24 cellular contexts compared by ENCODE assay signal in genomic region chr3:146047485-146047884, GRCh38.
A peak's percentile ranks its signal among the peaks of the same experiment; 100 is the strongest.
DNase-seq lines count a peak whose midpoint lies in the region; ATAC-seq, FAIRE-seq and TF ChIP-seq lines count a peak whose summit lies in the region.
"Had no signal": no experiment of that assay in that cellular context is flagged by ENCODE, and none has a peak within 500 bp of the region (broad histone marks: within the 10 kb centered on the region; RNA-seq: fewer than 3 reads in every experiment).

No MANE protein-coding gene starts in this region.

- ATAC-seq in A549 (no peak), K562 (no peak), HG02938 (IDR thresholded peaks at IDR 0.05; ENCODE audit: unreplicated experiment) (no peak)
- ATAC-seq: GM12878 had no signal

- no peak for TF ChIP-seq EP300 in A549 (IDR thresholded peaks at IDR 0.05)
- TF ChIP-seq EP300 in K562 (IDR thresholded peaks at IDR 0.05; ENCODE audit: low read length) = no peak

- no peak overlapping the region for H3K9ac ChIP-seq in K562 (ENCODE audit: insufficient read depth in 1 of 2, low read depth in 2 of 2, low read length in 2 of 2)
- H3K9ac ChIP-seq: BLaER1 treated with 17β-estradiol and CSF1 and Interleukin-3, amounts not matched to agents 10 nM and 100 nM had no signal

- H3K27ac ChIP-seq in A549 = no peak overlapping the region
- H3K27ac ChIP-seq in K562 (ENCODE audit: extremely low read depth, low read depth, low read length) = no peak overlapping the region
- H3K27ac ChIP-seq: BLaER1 treated with 17β-estradiol and CSF1 and Interleukin-3, amounts not matched to agents 10 nM and 100 nM; C4-2B had no signal

- DNase-seq in A549 (ENCODE audit: low read depth in 1 of 2, low spot score in 1 of 2) = no peak
- DNase-seq in CD1c-positive myeloid dendritic cell (ENCODE audit: extremely low spot score) = peak; percentile 1
- DNase-seq in K562 (ENCODE audit: extremely low read depth in 1 of 4, low spot score in 3 of 4) = no peak
- no peak for DNase-seq in activated naive CD4-positive, alpha-beta T cell treated with anti-CD3 and anti-CD28 coated beads for 36 hours
- DNase-seq: 8988T; AML-193; CD4-positive, alpha-beta memory T cell; CD4-positive, CD25-positive, alpha-beta regulatory T cell; CD8-positive, alpha-beta memory T cell; COR-L47; DMS 273 treated with DMSO at 0.1 percent for 48 hours; DMS153; DMS53; DMS79; DND-41; EL; GDM1 had no signal

- H3K27me3 ChIP-seq in K562 (ENCODE audit: control insufficient read depth in 2 of 2, insufficient read depth in 2 of 2, low read length in 2 of 2) = no peaks in the 10 kb centered on the region
- H3K27me3 ChIP-seq: BLaER1 treated with 17β-estradiol and CSF1 and Interleukin-3, amounts not matched to agents 10 nM and 100 nM had no signal

- 81% methylated on average over 1 of the region's 1 CpG for WGBS in A549 (ENCODE audit: missing lambda C conversion rate)
- 0% methylated on average over 1 of the region's 1 CpG for WGBS in K562 (ENCODE audit: insufficient coverage, low coverage, missing lambda C conversion rate)

- no peaks in the 10 kb centered on the region for H3K9me3 ChIP-seq in A549
- H3K9me3 ChIP-seq in K562 (replicated peaks; ENCODE audit: control insufficient read depth, insufficient read depth, low read depth, low read length) = no peaks in the 10 kb centered on the region

- POLR2A ChIA-PET in A549 (lab: Yijun Ruan, JAX) = no interaction called here
- POLR2A ChIA-PET in K562 (lab: Yijun Ruan, JAX) = no interaction called here

- CTCF ChIA-PET in A549 (lab: Yijun Ruan, JAX) (no interaction called here), K562 (lab: Yijun Ruan, JAX; ENCODE audit: low intra/inter-chr PET ratio) (no interaction called here)
- CTCF ChIA-PET in activated naive CD4-positive, alpha-beta T cell treated with anti-CD3 and anti-CD28 coated beads for 36 hours (lab: Charles Lee) = no interaction called here

- no peak for TF ChIP-seq CTCF in A549 (IDR thresholded peaks at IDR 0.05)
- TF ChIP-seq CTCF in K562 (IDR thresholded peaks at IDR 0.05 in 2 of 3, conservative IDR thresholded peaks at IDR 0.05 in 1 of 3; ENCODE audit: insufficient read depth in 2 of 3, low read depth in 1 of 3, low read length in 3 of 3) = no peak

- H3K36me3 Mint-ChIP-seq in activated naive CD4-positive, alpha-beta T cell treated with anti-CD3 and anti-CD28 coated beads for 36 hours (ENCODE audit: low read depth) = no peaks in the 10 kb centered on the region
- H3K36me3 Mint-ChIP-seq: CD4-positive, alpha-beta memory T cell; CD4-positive, CD25-positive, alpha-beta regulatory T cell; CD8-positive, alpha-beta memory T cell had no signal

- FAIRE-seq in A549 (lab: Jason Lieb, UNC) (no peak), K562 (lab: Jason Lieb, UNC) (no peak)
- FAIRE-seq: GM12878, GM12892, GM18507 had no signal

- TF ChIP-seq RAD21 in A549 (conservative IDR thresholded peaks at IDR 0.05 in 1 of 2, IDR thresholded peaks at IDR 0.05 in 1 of 2) (no peak), K562 (CRISPR knock-in tag; conservative IDR thresholded peaks at IDR 0.05 in 1 of 2, IDR thresholded peaks at IDR 0.05 in 1 of 2) (no peak)

- H3K4me1 Mint-ChIP-seq in activated naive CD4-positive, alpha-beta T cell treated with anti-CD3 and anti-CD28 coated beads for 36 hours (ENCODE audit: low read depth) = no peaks in the 10 kb centered on the region
- H3K4me1 Mint-ChIP-seq: B cell; CD4-positive, alpha-beta memory T cell; CD4-positive, CD25-positive, alpha-beta regulatory T cell; CD8-positive, alpha-beta memory T cell had no signal

- no peaks in the 10 kb centered on the region for H3K9me3 Mint-ChIP-seq in activated naive CD4-positive, alpha-beta T cell treated with anti-CD3 and anti-CD28 coated beads for 36 hours

- no peaks in the 10 kb centered on the region for H3K9me1 ChIP-seq in K562 (ENCODE audit: control insufficient read depth, insufficient read depth, low read length)

- TF ChIP-seq POLR2A in A549 (IDR thresholded peaks at IDR 0.05; ENCODE audit: low read length) = no peak
- TF ChIP-seq POLR2A in K562 (conservative IDR thresholded peaks at IDR 0.05) = no peak

- no peaks in the 10 kb centered on the region for H3K79me2 ChIP-seq in K562 (ENCODE audit: control insufficient read depth, insufficient read depth, low read length)

- in situ Hi-C loops in K562 (cut with MboI) = no loop called here

- H3K4me3 Mint-ChIP-seq in activated naive CD4-positive, alpha-beta T cell treated with anti-CD3 and anti-CD28 coated beads for 36 hours = no peak overlapping the region
- H3K4me3 Mint-ChIP-seq: B cell; CD4-positive, alpha-beta memory T cell; CD4-positive, CD25-positive, alpha-beta regulatory T cell; CD8-positive, alpha-beta memory T cell had no signal

- no peaks in the 10 kb centered on the region for H4K20me1 ChIP-seq in K562 (replicated peaks; ENCODE audit: control insufficient read depth, insufficient read depth, low read length)
- H4K20me1 ChIP-seq: BLaER1 treated with 17β-estradiol and CSF1 and Interleukin-3, amounts not matched to agents 10 nM and 100 nM had no signal

- no peaks in the 10 kb centered on the region for H3K27me3 Mint-ChIP-seq in activated naive CD4-positive, alpha-beta T cell treated with anti-CD3 and anti-CD28 coated beads for 36 hours (ENCODE audit: low read depth)
- H3K27me3 Mint-ChIP-seq: B cell; CD4-positive, alpha-beta memory T cell; CD4-positive, CD25-positive, alpha-beta regulatory T cell; CD8-positive, alpha-beta memory T cell had no signal

- no peaks in the 10 kb centered on the region for H3K36me3 ChIP-seq in K562 (ENCODE audit: control insufficient read depth, insufficient read depth, low read length)
- H3K36me3 ChIP-seq: BLaER1 treated with 17β-estradiol and CSF1 and Interleukin-3, amounts not matched to agents 10 nM and 100 nM had no signal

- H3K4me3 ChIP-seq in A549 (no peak overlapping the region), K562 (no peak overlapping the region)
- H3K4me3 ChIP-seq: BLaER1 treated with 17β-estradiol and CSF1 and Interleukin-3, amounts not matched to agents 10 nM and 100 nM; GM12878 had no signal

- H3K4me1 ChIP-seq in A549 (no peaks in the 10 kb centered on the region), K562 (replicated peaks in 1 of 2; ENCODE audit: control insufficient read depth in 2 of 2, insufficient read depth in 2 of 2, low read length in 2 of 2) (no peaks in the 10 kb centered on the region)
- H3K4me1 ChIP-seq: BLaER1 treated with 17β-estradiol and CSF1 and Interleukin-3, amounts not matched to agents 10 nM and 100 nM had no signal

- H3K4me2 ChIP-seq in A549 (no peak overlapping the region), K562 (ENCODE audit: insufficient read depth, low read length) (no peak overlapping the region)
- H3K4me2 ChIP-seq: BLaER1 treated with 17β-estradiol and CSF1 and Interleukin-3, amounts not matched to agents 10 nM and 100 nM had no signal

- no peak overlapping the region for H2AFZ ChIP-seq in K562 (ENCODE audit: low read depth, low read length)

- H3K27ac Mint-ChIP-seq in activated naive CD4-positive, alpha-beta T cell treated with anti-CD3 and anti-CD28 coated beads for 36 hours = no peak overlapping the region
- H3K27ac Mint-ChIP-seq: B cell; CD4-positive, alpha-beta memory T cell; CD4-positive, CD25-positive, alpha-beta regulatory T cell; CD8-positive, alpha-beta memory T cell had no signal

- intact Hi-C loops in K562 (cut with micrococcal nuclease) = no loop called here
- intact Hi-C loops in activated naive CD4-positive, alpha-beta T cell treated with anti-CD3 and anti-CD28 coated beads for 36 hours (cut with micrococcal nuclease) = no loop called here

- BruUV-seq in K562 (replicated peaks; lab: Mats Ljungman, UMichigan) = no TSS peak

TF ChIP-seq in A549, 52 proteins besides CTCF, POLR2A, EP300 and RAD21:
- peak; percentile 47 for TF ChIP-seq MAFK (IDR thresholded peaks at IDR 0.05; ENCODE audit: partially characterized antibody)
- no peak for TF ChIP-seq GATA3 (IDR thresholded peaks at IDR 0.05; ENCODE audit: borderline replicate concordance)

TF ChIP-seq in K562, 482 proteins besides CTCF, POLR2A, EP300 and RAD21:
- no peak for TF ChIP-seq HDAC6 (IDR thresholded peaks at IDR 0.05; ENCODE audit: low read depth, low read length)
- TF ChIP-seq NFIX (CRISPR knock-in tag; IDR thresholded peaks at IDR 0.05; ENCODE audit: low read depth) = no peak
- no peak for TF ChIP-seq ZNF354B (CRISPR knock-in tag; IDR thresholded peaks at IDR 0.05)
- peak; percentile 23; the same call in 1 of the 2 replicates for TF ChIP-seq ZNF316 (IDR thresholded peaks at IDR 0.05)
- TF ChIP-seq CCAR2 (IDR thresholded peaks at IDR 0.05; ENCODE audit: low read depth, low read length) = no peak
TF ChIP-seq in K562: peak in this region for 1.

Comparison
In these comparisons a context has a peak if more than half of its experiments do, and no peak if none do; other contexts are left out.
1. Of the 35 proteins assayed by ChIP-seq in both K562 and A549: peak only in K562: none; only in A549: MAFK; in both: none; in neither: 34.